In genomic region chr10:131636116-131636515, GRCh38 we compare ENCODE assay signal across 17 cellular contexts.
DNase-seq lines count a peak whose midpoint lies in the region; ATAC-seq and TF ChIP-seq lines count a peak whose summit lies in the region.
"Had no signal": no experiment of that assay in that cellular context is flagged by ENCODE, and none has a peak within 500 bp of the region (broad histone marks: within the 10 kb centered on the region; RNA-seq: fewer than 3 reads in every experiment).

No MANE protein-coding gene starts in this region.

- peaks cover 6% of the 10 kb centered on the region for H3K27me3 Mint-ChIP-seq in activated naive CD4-positive, alpha-beta T cell treated with anti-CD3 and anti-CD28 coated beads, Interleukin-2, amount 50 U/mL, for 24 hours
- H3K27me3 Mint-ChIP-seq in endothelial cell (ENCODE audit: unreplicated experiment), result peaks cover 6% of the 10 kb centered on the region
- H3K27me3 Mint-ChIP-seq in activated T-cell treated with anti-CD3 and anti-CD28 coated beads, Interleukin-2, amount 50 U/mL, for 4 hours (ENCODE audit: low read depth), result peaks cover 9% of the 10 kb centered on the region
- H3K27me3 Mint-ChIP-seq in CD4-positive, alpha-beta memory T cell, result peaks cover 0 to 2% of the 10 kb centered on the region in 2 donors

- no peak for ATAC-seq in activated T-cell treated with anti-CD3 and anti-CD28 coated beads, Interleukin-2, amount 50 U/mL, for 4 hours
- ATAC-seq in GM19395 (IDR thresholded peaks at IDR 0.05; ENCODE audit: unreplicated experiment), result no peak
- ATAC-seq: PC-3, Right ventricle myocardium inferior had no signal

- DNase-seq in activated naive CD4-positive, alpha-beta T cell (lab: John Stamatoyannopoulos, UW), result no peak
- DNase-seq in endothelial cell (ENCODE audit: low spot score), result no peak
- peak; percentile 6 for DNase-seq in mucosa of gallbladder (ENCODE audit: low spot score)
- DNase-seq in activated T-cell treated with anti-CD3 and anti-CD28 coated beads, Interleukin-2, amount 50 U/mL, for 4 hours, result no peak
- DNase-seq in substantia nigra (lab: John Stamatoyannopoulos, UW), result no peak
- no peak for DNase-seq in CD4-positive, alpha-beta memory T cell
- DNase-seq: MM.1S, NCI-H446, NCI-H524 treated with DMSO at 0.1 percent for 48 hours, PC-3 had no signal

- H3K9me3 ChIP-seq in CD4-positive, alpha-beta memory T cell (ENCODE audit: control insufficient read depth in 1 of 2, low read length in 2 of 2), result no peaks in the 10 kb centered on the region
- H3K9me3 ChIP-seq: SJCRH30 had no signal

- intact Hi-C loops in CD4-positive, alpha-beta memory T cell (cut with micrococcal nuclease), result no loop called here

- TF ChIP-seq CTCF in endothelial cell (IDR thresholded peaks at IDR 0.05; ENCODE audit: unreplicated experiment), result no peak

- peak overlapping the region; percentile 43 for H3K27ac Mint-ChIP-seq in activated naive CD4-positive, alpha-beta T cell treated with anti-CD3 and anti-CD28 coated beads, Interleukin-2, amount 50 U/mL, for 24 hours
- peak overlapping the region; percentile 75 for H3K27ac Mint-ChIP-seq in endothelial cell (ENCODE audit: unreplicated experiment)
- no peak overlapping the region for H3K27ac Mint-ChIP-seq in CD4-positive, alpha-beta memory T cell
- H3K27ac Mint-ChIP-seq: IgD-negative memory B cell had no signal

- POLR2A ChIA-PET in CD4-positive, alpha-beta memory T cell (lab: Charles Lee; ENCODE audit: partially characterized antibody), result no interaction called here

- H3K4me1 ChIP-seq in CD4-positive, alpha-beta memory T cell (ENCODE audit: insufficient read depth, low read length), result no peaks in the 10 kb centered on the region
- H3K4me1 ChIP-seq: SJCRH30 had no signal

- no peaks in the 10 kb centered on the region for H3K36me3 Mint-ChIP-seq in activated naive CD4-positive, alpha-beta T cell treated with anti-CD3 and anti-CD28 coated beads, Interleukin-2, amount 50 U/mL, for 24 hours
- H3K36me3 Mint-ChIP-seq in endothelial cell (ENCODE audit: low read depth, unreplicated experiment), result no peaks in the 10 kb centered on the region
- H3K36me3 Mint-ChIP-seq in activated T-cell treated with anti-CD3 and anti-CD28 coated beads, Interleukin-2, amount 50 U/mL, for 4 hours (ENCODE audit: insufficient read depth), result no peaks in the 10 kb centered on the region
- peaks cover 0 to 2% of the 10 kb centered on the region in 2 donors for H3K36me3 Mint-ChIP-seq in CD4-positive, alpha-beta memory T cell
- H3K36me3 Mint-ChIP-seq: IgD-negative memory B cell had no signal

- H3K9me3 Mint-ChIP-seq in activated naive CD4-positive, alpha-beta T cell treated with anti-CD3 and anti-CD28 coated beads, Interleukin-2, amount 50 U/mL, for 24 hours, result peaks cover 7% of the 10 kb centered on the region
- H3K9me3 Mint-ChIP-seq in endothelial cell (ENCODE audit: unreplicated experiment), result peaks cover 13% of the 10 kb centered on the region
- peaks cover 23% of the 10 kb centered on the region for H3K9me3 Mint-ChIP-seq in activated T-cell treated with anti-CD3 and anti-CD28 coated beads, Interleukin-2, amount 50 U/mL, for 4 hours
- peaks cover 3 to 27% (median 8%) of the 10 kb centered on the region in 8 donors for H3K9me3 Mint-ChIP-seq in CD4-positive, alpha-beta memory T cell

- no peak overlapping the region for H3K27ac ChIP-seq in substantia nigra (ENCODE audit: low read depth, low read length, poor library complexity, severe bottlenecking)
- H3K27ac ChIP-seq in CD4-positive, alpha-beta memory T cell (ENCODE audit: low read depth, low read length), result no peak overlapping the region
- H3K27ac ChIP-seq: HL-60, KMS-11, SJCRH30 had no signal

- CTCF ChIA-PET in CD4-positive, alpha-beta memory T cell (lab: Charles Lee; ENCODE audit: partially characterized antibody), result no interaction called here

- H3K4me3 Mint-ChIP-seq in activated naive CD4-positive, alpha-beta T cell treated with anti-CD3 and anti-CD28 coated beads, Interleukin-2, amount 50 U/mL, for 24 hours, result no peak overlapping the region
- no peak overlapping the region for H3K4me3 Mint-ChIP-seq in endothelial cell (ENCODE audit: unreplicated experiment)
- H3K4me3 Mint-ChIP-seq in activated T-cell treated with anti-CD3 and anti-CD28 coated beads, Interleukin-2, amount 50 U/mL, for 4 hours, result no peak overlapping the region
- H3K4me3 Mint-ChIP-seq in CD4-positive, alpha-beta memory T cell, result no peak overlapping the region
- H3K4me3 Mint-ChIP-seq: IgD-negative memory B cell had no signal

- H3K36me3 ChIP-seq in CD4-positive, alpha-beta memory T cell (ENCODE audit: insufficient read depth, low read length), result no peaks in the 10 kb centered on the region
- H3K36me3 ChIP-seq: SJCRH30 had no signal

- H3K27me3 ChIP-seq in CD4-positive, alpha-beta memory T cell (ENCODE audit: insufficient read depth, low read length), result no peaks in the 10 kb centered on the region
- H3K27me3 ChIP-seq: SJCRH30 had no signal

- H3K4me1 Mint-ChIP-seq in activated naive CD4-positive, alpha-beta T cell treated with anti-CD3 and anti-CD28 coated beads, Interleukin-2, amount 50 U/mL, for 24 hours, result no peaks in the 10 kb centered on the region
- peaks cover 4% of the 10 kb centered on the region for H3K4me1 Mint-ChIP-seq in endothelial cell (ENCODE audit: unreplicated experiment)
- H3K4me1 Mint-ChIP-seq in activated T-cell treated with anti-CD3 and anti-CD28 coated beads, Interleukin-2, amount 50 U/mL, for 4 hours (ENCODE audit: low read depth), result no peaks in the 10 kb centered on the region
- H3K4me1 Mint-ChIP-seq in CD4-positive, alpha-beta memory T cell, result no peaks in the 10 kb centered on the region
- H3K4me1 Mint-ChIP-seq: IgD-negative memory B cell had no signal

- no peak overlapping the region for H3K4me3 ChIP-seq in CD4-positive, alpha-beta memory T cell (ENCODE audit: low read length in 2 of 2)
- H3K4me3 ChIP-seq: SJCRH30 had no signal

Comparison
In these comparisons a context has a peak if more than half of its experiments do, and no peak if none do; other contexts are left out.
1. H3K27ac Mint-ChIP-seq: peak in activated naive CD4-positive, alpha-beta T cell treated with anti-CD3 and anti-CD28 coated beads, Interleukin-2, amount 50 U/mL, for 24 hours (single experiment) and endothelial cell (single experiment); none in CD4-positive, alpha-beta memory T cell (0 of 7).